ENCODE assay signal across 8 cellular contexts in genomic region chr19:41859618-41860418, GRCh38.
DNase-seq lines count a peak whose midpoint lies in the region; ATAC-seq lines count a peak whose summit lies in the region.

Gene RPS19 (plus strand): TSS chr19:41860255. CDS start chr19:41860775, 520 bp downstream.

- DNase-seq in Ammon's horn (ENCODE audit: low spot score) (peak; percentile 100), NCI-H446 treated with DMSO at 0.1 percent for 48 hours (lab: John Stamatoyannopoulos, UW) (peak; percentile 97), cerebellar cortex (ENCODE audit: low spot score) (peak; percentile 100), iris pigment epithelial cell (ENCODE audit: low read depth) (peak; percentile 98)
- peak; percentile 98 for DNase-seq in stimulated activated CD4-positive, alpha-beta T cell treated with anti-CD3 and anti-CD28 coated beads, Interleukin-12 subunit alpha, Interleukin-12 subunit beta, amount 100 ng/mL, for 4 hours

- ATAC-seq in GM19043 (IDR thresholded peaks at IDR 0.05; ENCODE audit: low read depth, unreplicated experiment), result peak; percentile 73
- ATAC-seq in HG03378 (IDR thresholded peaks at IDR 0.05; ENCODE audit: unreplicated experiment), result peak; percentile 66
- ATAC-seq in activated CD4-positive, CD25-positive, alpha-beta regulatory T cell treated with anti-CD3 and anti-CD28 coated beads, Interleukin-2, amount 50 U/mL, for 24 hours, result peak; percentile 77 to 84

Comparison
In these comparisons a context has a peak if more than half of its experiments do, and no peak if none do; other contexts are left out.
1. Peak in every context shown above with its lines: DNase-seq and ATAC-seq.